ENCODE assay signal across 11 cellular contexts in genomic region chr13:108225440-108225839, GRCh38. TPM values are rescaled to one million over a fixed set of nuclear protein-coding genes. Genes with fewer than 3 reads are reported as not detected.
A peak's percentile ranks its signal among the peaks of the same experiment; 100 is the strongest.
DNase-seq lines count a peak whose midpoint lies in the region; ATAC-seq, FAIRE-seq and TF ChIP-seq lines count a peak whose summit lies in the region.
"Had no signal": no experiment of that assay in that cellular context is flagged by ENCODE, and none has a peak within 500 bp of the region (broad histone marks: within the 10 kb centered on the region; RNA-seq: fewer than 3 reads in every experiment).

No MANE protein-coding gene starts in this region.

- no peak for TF ChIP-seq POLR2A in K562 (conservative IDR thresholded peaks at IDR 0.05)

- WGBS in K562 (ENCODE audit: insufficient coverage, low coverage, missing lambda C conversion rate), result 0% methylated on average over 1 of the region's 1 CpG

- TF ChIP-seq CTCF in K562 (IDR thresholded peaks at IDR 0.05 in 2 of 3, conservative IDR thresholded peaks at IDR 0.05 in 1 of 3; ENCODE audit: insufficient read depth in 2 of 3, low read depth in 1 of 3, low read length in 3 of 3), result no peak

- BruUV-seq in K562 (replicated peaks; lab: Mats Ljungman, UMichigan), result no TSS peak

- intact Hi-C loops in K562 (cut with micrococcal nuclease), result loop anchor here (5.0 to 10.0 kb wide), 5 partner anchors 52 to 672 kb away; no protein-coding TSS in a partner anchor

- POLR2A ChIA-PET in K562 (lab: Yijun Ruan, JAX), result no interaction called here

- no peak overlapping the region for H3K4me2 ChIP-seq in K562 (ENCODE audit: insufficient read depth, low read length)

- DNase-seq in K562 (ENCODE audit: extremely low read depth in 1 of 4, low spot score in 3 of 4) (no peak), NK-92 (lab: John Stamatoyannopoulos, UW; ENCODE audit: unreplicated experiment) (no peak), NCI-H2107 (lab: John Stamatoyannopoulos, UW) (no peak), caudate nucleus (lab: John Stamatoyannopoulos, UW) (no peak), hepatic stellate cell (ENCODE audit: low spot score) (no peak)
- DNase-seq: activated CD4-positive, alpha-beta T cell treated with anti-CD3 and anti-CD28 coated beads, Interleukin-2, amount 50 U/mL, for 48 hours; substantia nigra had no signal

- H3K36me3 ChIP-seq in K562 (ENCODE audit: control insufficient read depth, insufficient read depth, low read length), result peaks cover 23% of the 10 kb centered on the region; the same call in 2 of the 3 replicates

- H4K20me1 ChIP-seq in K562 (replicated peaks; ENCODE audit: control insufficient read depth, insufficient read depth, low read length), result no peaks in the 10 kb centered on the region; the same call in 1 of the 2 replicates

- ATAC-seq in GM18502 (IDR thresholded peaks at IDR 0.05; ENCODE audit: poor library complexity, unreplicated experiment), result peak; percentile 69
- peak; percentile 56 for ATAC-seq in GM19467 (IDR thresholded peaks at IDR 0.05; ENCODE audit: unreplicated experiment)
- peak; percentile 72 for ATAC-seq in HG03378 (IDR thresholded peaks at IDR 0.05; ENCODE audit: unreplicated experiment)
- ATAC-seq in K562, result 0 out of 3 replicates have a peak, but pooled peaks have one; percentile 28

- no peak overlapping the region for H2AFZ ChIP-seq in K562 (ENCODE audit: low read depth, low read length)

- in situ Hi-C loops in K562 (cut with MboI), result no loop called here

- H3K9me1 ChIP-seq in K562 (ENCODE audit: control insufficient read depth, insufficient read depth, low read length), result no peaks in the 10 kb centered on the region

- H3K9me3 ChIP-seq in K562 (replicated peaks; ENCODE audit: control insufficient read depth, insufficient read depth, low read depth, low read length), result no peaks in the 10 kb centered on the region

- no peak for TF ChIP-seq EP300 in K562 (IDR thresholded peaks at IDR 0.05; ENCODE audit: low read length)

- no peaks in the 10 kb centered on the region for H3K27me3 ChIP-seq in K562 (ENCODE audit: control insufficient read depth in 2 of 2, insufficient read depth in 2 of 2, low read length in 2 of 2)

- H3K27ac ChIP-seq in K562 (ENCODE audit: extremely low read depth, low read depth, low read length), result no peak overlapping the region
- H3K27ac ChIP-seq in caudate nucleus (ENCODE audit: low read depth, low read length), result no peak overlapping the region
- H3K27ac ChIP-seq: RWPE1 had no signal

- no peak overlapping the region for H3K4me3 ChIP-seq in K562

- no peak for TF ChIP-seq RAD21 in K562 (CRISPR knock-in tag; conservative IDR thresholded peaks at IDR 0.05 in 1 of 2, IDR thresholded peaks at IDR 0.05 in 1 of 2)

- peaks cover 0 to 4% of the 10 kb centered on the region in 2 experiments; a peak in 2 of 5 replicates for H3K4me1 ChIP-seq in K562 (replicated peaks in 1 of 2; ENCODE audit: control insufficient read depth in 2 of 2, insufficient read depth in 2 of 2, low read length in 2 of 2)

- peaks cover 86% of the 10 kb centered on the region for H3K79me2 ChIP-seq in K562 (ENCODE audit: control insufficient read depth, insufficient read depth, low read length)

- CTCF ChIA-PET in K562 (lab: Yijun Ruan, JAX; ENCODE audit: low intra/inter-chr PET ratio), result no interaction called here

- H3K9ac ChIP-seq in K562 (ENCODE audit: insufficient read depth in 1 of 2, low read depth in 2 of 2, low read length in 2 of 2), result no peak overlapping the region

- FAIRE-seq in K562 (lab: Jason Lieb, UNC), result no peak

TF ChIP-seq in K562, 482 proteins besides CTCF, POLR2A, EP300 and RAD21:
- TF ChIP-seq MEIS2 (IDR thresholded peaks at IDR 0.05; ENCODE audit: partially characterized antibody), result peak; percentile 21
- TF ChIP-seq, protein P1, sequence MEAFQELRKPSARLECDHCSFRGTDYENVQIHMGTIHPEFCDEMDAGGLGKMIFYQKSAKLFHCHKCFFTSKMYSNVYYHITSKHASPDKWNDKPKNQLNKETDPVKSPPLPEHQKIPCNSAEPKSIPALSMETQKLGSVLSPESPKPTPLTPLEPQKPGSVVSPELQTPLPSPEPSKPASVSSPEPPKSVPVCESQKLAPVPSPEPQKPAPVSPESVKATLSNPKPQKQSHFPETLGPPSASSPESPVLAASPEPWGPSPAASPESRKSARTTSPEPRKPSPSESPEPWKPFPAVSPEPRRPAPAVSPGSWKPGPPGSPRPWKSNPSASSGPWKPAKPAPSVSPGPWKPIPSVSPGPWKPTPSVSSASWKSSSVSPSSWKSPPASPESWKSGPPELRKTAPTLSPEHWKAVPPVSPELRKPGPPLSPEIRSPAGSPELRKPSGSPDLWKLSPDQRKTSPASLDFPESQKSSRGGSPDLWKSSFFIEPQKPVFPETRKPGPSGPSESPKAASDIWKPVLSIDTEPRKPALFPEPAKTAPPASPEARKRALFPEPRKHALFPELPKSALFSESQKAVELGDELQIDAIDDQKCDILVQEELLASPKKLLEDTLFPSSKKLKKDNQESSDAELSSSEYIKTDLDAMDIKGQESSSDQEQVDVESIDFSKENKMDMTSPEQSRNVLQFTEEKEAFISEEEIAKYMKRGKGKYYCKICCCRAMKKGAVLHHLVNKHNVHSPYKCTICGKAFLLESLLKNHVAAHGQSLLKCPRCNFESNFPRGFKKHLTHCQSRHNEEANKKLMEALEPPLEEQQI (IDR thresholded peaks at IDR 0.05), result no peak

RNA-seq across cellular contexts. Expression of gene ABHD13, which starts 7.2 kb away (rescaled TPM):
- 3.6 and 9.8 TPM in 2 replicates for total RNA-seq in K562 (2011; cell fraction: chromatin; rRNA removed; ENCODE audit: low replicate concordance)
- 2.3 and 3.2 TPM in 2 replicates for total RNA-seq in K562 (2011; cell fraction: nucleolus; rRNA removed)
- 5.8 and 9.8 TPM in 2 replicates for total RNA-seq in K562 (2011; cell fraction: nucleoplasm; rRNA removed)
- total RNA-seq in K562 (2014; rRNA removed) (3.5 and 4.0 TPM in 2 replicates), K562 (2014; rRNA removed; fragmentation: Illumina TruSeq; extraction: Trizol) (4.2 TPM in 2 replicates), K562 (2015; rRNA removed; fragmentation: Illumina TruSeq; extraction: Trizol) (3.8 and 4.1 TPM in 2 replicates), K562 (2021) (3.9 and 4.3 TPM in 2 replicates)
- polyA plus RNA-seq in K562 (2011; rRNA removed) (5.8 and 7.0 TPM in 2 replicates), K562 (2014; fragmentation: Illumina TruSeq; extraction: Trizol) (4.5 and 5.0 TPM in 2 replicates), K562 (2014; fragmentation: Nextera tagmentation; extraction: Ambion mirVana) (1 to 10 TPM; 1.7 to 2.7 TPM), K562 (2014; rRNA removed) (4.0 and 4.1 TPM in 2 replicates)
- 1.3 and 2.8 TPM in 2 replicates for polyA plus RNA-seq in K562 (2011; cell fraction: cytosol; rRNA removed)
- polyA plus RNA-seq in K562 (2011; cell fraction: nucleus; rRNA removed), result 1.9 and 3.5 TPM in 2 replicates
- polyA plus RNA-seq in K562 (2012), result 3.2 and 3.4 TPM in 2 replicates
- 6.3 and 7.4 TPM in 2 replicates for polyA minus RNA-seq in K562 (2011; rRNA and poly(A)+ RNA removed)
- polyA minus RNA-seq in K562 (2011; cell fraction: cytosol; rRNA and poly(A)+ RNA removed), result 2.2 TPM in 2 replicates
- 6.5 and 13.7 TPM in 2 replicates for polyA minus RNA-seq in K562 (2011; cell fraction: nucleus; rRNA and poly(A)+ RNA removed)

RNA-seq across cellular contexts. Expression of gene LIG4, which starts 10.1 kb away (rescaled TPM):
- 2.8 and 15.5 TPM in 2 replicates for total RNA-seq in K562 (2011; cell fraction: chromatin; rRNA removed; ENCODE audit: low replicate concordance)
- 1.8 and 2.8 TPM in 2 replicates for total RNA-seq in K562 (2011; cell fraction: nucleolus; rRNA removed)
- total RNA-seq in K562 (2011; cell fraction: nucleoplasm; rRNA removed), result 3.8 and 4.1 TPM in 2 replicates
- total RNA-seq in K562 (2014; rRNA removed), result 2.5 and 3.1 TPM in 2 replicates
- total RNA-seq in K562 (2014; rRNA removed; fragmentation: Illumina TruSeq; extraction: Trizol), result 6.1 and 7.1 TPM in 2 replicates
- 4.6 and 5.1 TPM in 2 replicates for total RNA-seq in K562 (2015; rRNA removed; fragmentation: Illumina TruSeq; extraction: Trizol)
- total RNA-seq in K562 (2021), result 4.0 and 4.1 TPM in 2 replicates
- polyA plus RNA-seq in K562 (2011; rRNA removed), result 5.9 and 7.8 TPM in 2 replicates
- polyA plus RNA-seq in K562 (2011; cell fraction: cytosol; rRNA removed), result 1.1 and 2.3 TPM in 2 replicates
- polyA plus RNA-seq in K562 (2011; cell fraction: nucleus; rRNA removed), result 5.9 and 6.9 TPM in 2 replicates
- polyA plus RNA-seq in K562 (2012), result 3.4 and 6.5 TPM in 2 replicates
- 5.3 and 7.1 TPM in 2 replicates for polyA plus RNA-seq in K562 (2014; fragmentation: Illumina TruSeq; extraction: Trizol)
- polyA plus RNA-seq in K562 (2014; fragmentation: Nextera tagmentation; extraction: Ambion mirVana), result 1 to 10 TPM; 1.5 to 3.1 TPM
- 4.5 and 6.0 TPM in 2 replicates for polyA plus RNA-seq in K562 (2014; rRNA removed)
- 4.4 and 4.7 TPM in 2 replicates for polyA minus RNA-seq in K562 (2011; rRNA and poly(A)+ RNA removed)
- 1.6 and 3.5 TPM in 2 replicates for polyA minus RNA-seq in K562 (2011; cell fraction: cytosol; rRNA and poly(A)+ RNA removed)
- polyA minus RNA-seq in K562 (2011; cell fraction: nucleus; rRNA and poly(A)+ RNA removed), result 1.9 and 3.9 TPM in 2 replicates

RNA-seq across cellular contexts. Expression of gene TNFSF13B, which starts 44.1 kb away (rescaled TPM):
- 0.60 and 1.9 TPM in 2 replicates for total RNA-seq in K562 (2011; cell fraction: chromatin; rRNA removed; ENCODE audit: low replicate concordance)
- total RNA-seq in K562 (2011; cell fraction: nucleolus; rRNA removed), result 1.2 TPM in 2 replicates
- total RNA-seq in K562 (2011; cell fraction: nucleoplasm; rRNA removed), result 0.73 and 1.5 TPM in 2 replicates
- total RNA-seq in K562 (2014; rRNA removed) (1.1 and 2.0 TPM in 2 replicates), K562 (2014; rRNA removed; fragmentation: Illumina TruSeq; extraction: Trizol) (1.2 and 1.4 TPM in 2 replicates), K562 (2015; rRNA removed; fragmentation: Illumina TruSeq; extraction: Trizol) (1.5 and 2.0 TPM in 2 replicates), K562 (2021) (0.94 and 2.1 TPM in 2 replicates)
- polyA plus RNA-seq in K562 (2011; rRNA removed) (1.5 and 3.3 TPM in 2 replicates), K562 (2014; fragmentation: Illumina TruSeq; extraction: Trizol) (1.5 TPM in 2 replicates), K562 (2014; fragmentation: Nextera tagmentation; extraction: Ambion mirVana) (1 to 10 TPM; 1.3 to 1.9 TPM), K562 (2014; rRNA removed) (1.0 and 1.1 TPM in 2 replicates)
- 0.72 and 1.5 TPM in 2 replicates for polyA plus RNA-seq in K562 (2011; cell fraction: cytosol; rRNA removed)
- polyA plus RNA-seq in K562 (2011; cell fraction: nucleus; rRNA removed), result 0.75 and 1.8 TPM in 2 replicates
- polyA plus RNA-seq in K562 (2012), result 1.2 TPM in 2 replicates
- 0.60 and 1.6 TPM in 2 replicates for polyA minus RNA-seq in K562 (2011; rRNA and poly(A)+ RNA removed)
- not detected in 2 replicates for polyA minus RNA-seq in K562 (2011; cell fraction: cytosol; rRNA and poly(A)+ RNA removed)
- polyA minus RNA-seq in K562 (2011; cell fraction: nucleus; rRNA and poly(A)+ RNA removed), result 1.1 and 2.2 TPM in 2 replicates
